In the genomic region with DNA sequence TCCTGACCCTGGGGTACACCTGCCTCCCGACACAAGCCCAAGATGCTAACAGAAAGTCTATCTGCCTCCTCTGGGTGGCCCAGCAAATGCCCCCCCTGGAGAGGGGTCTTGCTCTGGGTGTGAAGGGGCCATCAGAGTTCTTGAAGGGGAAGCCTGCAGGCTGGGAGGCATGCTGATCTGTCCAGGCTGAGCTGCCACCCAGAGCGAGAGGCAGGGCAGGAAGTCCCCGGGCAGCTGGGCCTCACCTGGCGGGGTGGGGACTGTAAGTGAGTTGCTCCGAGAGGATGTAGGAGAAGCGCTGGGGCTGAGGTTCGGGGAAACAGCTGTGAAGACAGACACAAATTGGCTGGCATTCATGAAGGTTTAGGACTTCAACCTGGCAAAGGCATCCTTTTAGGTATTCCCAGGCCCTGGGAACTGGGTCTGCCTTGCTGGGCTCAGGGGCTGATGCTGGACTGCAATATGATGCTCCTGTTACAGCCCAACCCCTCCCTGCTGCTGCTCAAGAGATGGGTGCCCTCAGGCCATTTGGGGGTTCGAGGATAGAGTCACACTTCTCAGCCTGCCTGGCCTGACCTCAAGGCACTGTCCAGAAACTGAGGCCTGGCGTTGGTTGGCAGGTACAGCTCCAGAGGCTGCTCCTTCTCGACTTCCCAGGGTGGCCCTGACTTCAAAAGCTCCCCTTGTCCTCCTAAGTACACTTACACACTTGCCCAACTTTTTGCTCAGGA, we compare ENCODE assay signal across 20 cellular contexts.
DNase-seq lines count a peak whose midpoint lies in the region; ATAC-seq and TF ChIP-seq lines count a peak whose summit lies in the region.
"Had no signal": no experiment of that assay in that cellular context is flagged by ENCODE, and none has a peak within 500 bp of the region (broad histone marks: within the 10 kb centered on the region; RNA-seq: fewer than 3 reads in every experiment).

No MANE protein-coding gene starts in this region.

- H3K27ac Mint-ChIP-seq in activated CD4-positive, alpha-beta memory T cell treated with anti-CD3 and anti-CD28 coated beads, Interleukin-2, amount 10 ng/mL, durations not matched to agents 7 days and 5 days = no peak overlapping the region
- H3K27ac Mint-ChIP-seq: activated T-cell treated with anti-CD3 and anti-CD28 coated beads, Interleukin-2, amount 50 U/mL, for 24 hours; T-helper 1 cell treated with Interleukin-12 subunit alpha and Interleukin-12 subunit beta and Interleukin-4 antibody, amounts not matched to agents 30 μg/mL and 1 μg/mL, for 36 hours; type B pancreatic cell; WTC11 had no signal

- peak overlapping the region; percentile 76 for H2BK12ac ChIP-seq in neuronal stem cell (ENCODE audit: low read length)

- no peak overlapping the region for H3K27ac ChIP-seq in neuronal stem cell (replicated peaks; ENCODE audit: low read length)
- H3K27ac ChIP-seq: HL-60, right lobe of liver had no signal

- DNase-seq in DMS53 (lab: John Stamatoyannopoulos, UW) = peak; percentile 47
- DNase-seq in DMS53 treated with DMSO at 0.1 percent for 48 hours (lab: John Stamatoyannopoulos, UW; ENCODE audit: unreplicated experiment) = no peak
- DNase-seq in GM10248 (ENCODE audit: extremely low spot score) = peak; percentile 38
- DNase-seq in activated CD4-positive, alpha-beta memory T cell treated with anti-CD3 and anti-CD28 coated beads, Interleukin-2, amount 10 ng/mL, durations not matched to agents 7 days and 5 days = peak; percentile 25
- no peak for DNase-seq in neuronal stem cell (ENCODE audit: low spot score)
- no peak for DNase-seq in NCI-H1436 (lab: John Stamatoyannopoulos, UW)
- DNase-seq in NCI-H446 (lab: John Stamatoyannopoulos, UW) = no peak
- DNase-seq: activated T-cell treated with anti-CD3 and anti-CD28 coated beads, Interleukin-2, amount 50 U/mL, for 24 hours; EL; KBM-7; NCI-H2171 treated with DMSO at 0.1 percent for 48 hours; right lobe of liver; stimulated activated CD4-positive, alpha-beta T cell treated with anti-CD3 and anti-CD28 coated beads, Interleukin-4, amount 100 ng/mL, for 24 hours; stimulated activated CD8-positive, alpha-beta memory T cell treated with anti-CD3 and anti-CD28 coated beads, Interleukin-4, amount 100 ng/mL, for 48 hours had no signal

- H3K18ac ChIP-seq in neuronal stem cell (ENCODE audit: low read length) = no peak overlapping the region

- no peak overlapping the region for H3K4me2 ChIP-seq in neuronal stem cell (ENCODE audit: insufficient read depth, low read length, poor library complexity, severe bottlenecking)

- peaks cover 10% of the 10 kb centered on the region for H3K4me1 Mint-ChIP-seq in activated CD4-positive, alpha-beta memory T cell treated with anti-CD3 and anti-CD28 coated beads, Interleukin-2, amount 10 ng/mL, durations not matched to agents 7 days and 5 days

- no CpG with 5 or more reads among the region's 10 CpGs for WGBS in neuronal stem cell (ENCODE audit: extremely low coverage in 2 of 2, insufficient read length in 2 of 2, insufficient replicate concordance in 1 of 2), 2 donors

- CTCF ChIA-PET in GM10248 (lab: Yijun Ruan, JAX) = interaction anchor here (1.2 to 2.2 kb wide), 3 partner anchors 8 to 20 kb away, joined by 4 to 6 read pairs (median 5); no protein-coding TSS in a partner anchor
- CTCF ChIA-PET in activated CD4-positive, alpha-beta memory T cell treated with anti-CD3 and anti-CD28 coated beads, Interleukin-2, amount 10 ng/mL, durations not matched to agents 7 days and 5 days (lab: Charles Lee) = interaction anchor here (1.1 kb wide), 1 partner anchor 222 kb away, joined by 3 read pairs; no protein-coding TSS in a partner anchor

- H3K9me3 Mint-ChIP-seq in activated CD4-positive, alpha-beta memory T cell treated with anti-CD3 and anti-CD28 coated beads, Interleukin-2, amount 10 ng/mL, durations not matched to agents 7 days and 5 days = no peaks in the 10 kb centered on the region
- H3K9me3 Mint-ChIP-seq: activated T-cell treated with anti-CD3 and anti-CD28 coated beads, Interleukin-2, amount 50 U/mL, for 24 hours; central memory CD8-positive, alpha-beta T cell; T-helper 1 cell treated with Interleukin-12 subunit alpha and Interleukin-12 subunit beta and Interleukin-4 antibody, amounts not matched to agents 30 μg/mL and 1 μg/mL, for 36 hours; type B pancreatic cell; WTC11 had no signal

- H3K36me3 Mint-ChIP-seq in activated CD4-positive, alpha-beta memory T cell treated with anti-CD3 and anti-CD28 coated beads, Interleukin-2, amount 10 ng/mL, durations not matched to agents 7 days and 5 days (ENCODE audit: low read depth) = no peaks in the 10 kb centered on the region
- H3K36me3 Mint-ChIP-seq: type B pancreatic cell, WTC11 had no signal

- peak overlapping the region; percentile 40 for H2AK5ac ChIP-seq in neuronal stem cell (ENCODE audit: low read depth, low read length)

- H3K27me3 ChIP-seq in neuronal stem cell (ENCODE audit: control insufficient read depth in 3 of 3, insufficient read depth in 3 of 3, low read depth in 1 of 3, low read length in 3 of 3) = no peaks in the 10 kb centered on the region
- H3K27me3 ChIP-seq: right lobe of liver had no signal

- no peak overlapping the region for H3K14ac ChIP-seq in neuronal stem cell (ENCODE audit: low read length)

- H2BK120ac ChIP-seq in neuronal stem cell (ENCODE audit: low read depth, low read length) = no peak overlapping the region

- H3K23ac ChIP-seq in neuronal stem cell (ENCODE audit: low read depth, low read length, poor library complexity) = no peak overlapping the region

- H3K4ac ChIP-seq in neuronal stem cell (ENCODE audit: low read length) = no peak overlapping the region

- peak overlapping the region; percentile 47 for H3K9ac ChIP-seq in neuronal stem cell (ENCODE audit: low read depth, low read length, poor library complexity)

- TF ChIP-seq CTCF in GM10248 (IDR thresholded peaks at IDR 0.05; ENCODE audit: control extremely low read depth, extremely low read depth, low read depth, missing control alignments) = no peak

- no peak overlapping the region for H3K4me3 Mint-ChIP-seq in activated CD4-positive, alpha-beta memory T cell treated with anti-CD3 and anti-CD28 coated beads, Interleukin-2, amount 10 ng/mL, durations not matched to agents 7 days and 5 days
- H3K4me3 Mint-ChIP-seq: activated T-cell treated with anti-CD3 and anti-CD28 coated beads, Interleukin-2, amount 50 U/mL, for 24 hours; central memory CD8-positive, alpha-beta T cell; T-helper 1 cell treated with Interleukin-12 subunit alpha and Interleukin-12 subunit beta and Interleukin-4 antibody, amounts not matched to agents 30 μg/mL and 1 μg/mL, for 36 hours; type B pancreatic cell; WTC11 had no signal

- no peak overlapping the region for H2AFZ ChIP-seq in neuronal stem cell (ENCODE audit: low read length)

- H4K91ac ChIP-seq in neuronal stem cell (ENCODE audit: low read depth, low read length, poor library complexity) = no peak overlapping the region

- no peaks in the 10 kb centered on the region for H3K4me1 ChIP-seq in neuronal stem cell (ENCODE audit: control insufficient read depth in 2 of 2, insufficient read depth in 1 of 2, low read depth in 1 of 2, low read length in 2 of 2)
- H3K4me1 ChIP-seq: right lobe of liver had no signal

- H4K8ac ChIP-seq in neuronal stem cell (ENCODE audit: low read depth, low read length) = no peak overlapping the region

- H2BK5ac ChIP-seq in neuronal stem cell (ENCODE audit: low read length) = peak overlapping the region; percentile 56

- H3K9me3 ChIP-seq in neuronal stem cell (replicated peaks in 1 of 2; ENCODE audit: control insufficient read depth in 2 of 2, insufficient read depth in 1 of 2, low read depth in 1 of 2, low read length in 2 of 2) = peaks cover 0 to 2% of the 10 kb centered on the region in 2 donors
- H3K9me3 ChIP-seq: right lobe of liver had no signal

- no peak overlapping the region for H2BK15ac ChIP-seq in neuronal stem cell (ENCODE audit: low read length)

- H3K27me3 Mint-ChIP-seq in activated CD4-positive, alpha-beta memory T cell treated with anti-CD3 and anti-CD28 coated beads, Interleukin-2, amount 10 ng/mL, durations not matched to agents 7 days and 5 days = peaks cover 6% of the 10 kb centered on the region
- H3K27me3 Mint-ChIP-seq: activated T-cell treated with anti-CD3 and anti-CD28 coated beads, Interleukin-2, amount 50 U/mL, for 24 hours; type B pancreatic cell had no signal

- H3K79me1 ChIP-seq in neuronal stem cell (ENCODE audit: low read depth, low read length) = no peaks in the 10 kb centered on the region

- POLR2A ChIA-PET in GM10248 (lab: Yijun Ruan, JAX) = no interaction called here
- POLR2A ChIA-PET in activated CD4-positive, alpha-beta memory T cell treated with anti-CD3 and anti-CD28 coated beads, Interleukin-2, amount 10 ng/mL, durations not matched to agents 7 days and 5 days (lab: Charles Lee) = no interaction called here

- no peak overlapping the region for H3K4me3 ChIP-seq in neuronal stem cell (ENCODE audit: low read length in 2 of 2)
- H3K4me3 ChIP-seq: right lobe of liver had no signal

- no peaks in the 10 kb centered on the region for H3K36me3 ChIP-seq in neuronal stem cell (replicated peaks in 1 of 2; ENCODE audit: control insufficient read depth in 2 of 2, insufficient read depth in 2 of 2, low read length in 2 of 2)
- H3K36me3 ChIP-seq: right lobe of liver had no signal

- no peak for ATAC-seq in GM21360 (IDR thresholded peaks at IDR 0.05; ENCODE audit: unreplicated experiment)
- ATAC-seq: WTC11 had no signal

Comparison
In these comparisons a context has a peak if more than half of its experiments do, and no peak if none do; other contexts are left out.
1. DNase-seq: peak in DMS53 (single experiment), GM10248 (single experiment) and activated CD4-positive, alpha-beta memory T cell treated with anti-CD3 and anti-CD28 coated beads, Interleukin-2, amount 10 ng/mL, durations not matched to agents 7 days and 5 days (single experiment); none in DMS53 treated with DMSO at 0.1 percent for 48 hours (single experiment), neuronal stem cell (single experiment), NCI-H1436 (single experiment) and NCI-H446 (0 of 2).